Comparison of ENCODE assay signal across 9 cellular contexts in the genomic region with DNA sequence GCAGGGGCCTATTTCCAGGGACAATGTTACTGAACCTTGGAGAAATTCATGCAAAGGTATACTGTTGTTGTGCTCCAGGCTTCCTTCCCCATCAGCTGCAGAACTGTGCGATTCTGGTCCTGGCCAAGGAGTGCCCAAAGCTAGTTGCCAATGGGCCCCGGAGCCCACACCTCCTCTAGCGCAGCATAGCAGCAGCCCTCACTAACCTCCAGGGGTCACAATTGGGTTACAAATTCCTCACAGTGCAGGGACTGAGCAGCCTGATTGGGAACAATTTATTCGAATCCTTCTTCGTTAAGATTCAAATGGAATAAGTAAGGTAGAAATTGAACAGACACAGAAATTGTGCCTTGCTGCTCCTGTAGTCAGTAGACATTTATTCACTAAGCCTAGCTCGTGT.
A peak's percentile ranks its signal among the peaks of the same experiment; 100 is the strongest.
DNase-seq lines count a peak whose midpoint lies in the region; ATAC-seq, FAIRE-seq and TF ChIP-seq lines count a peak whose summit lies in the region.
"Had no signal": no experiment of that assay in that cellular context is flagged by ENCODE, and none has a peak within 500 bp of the region (broad histone marks: within the 10 kb centered on the region; RNA-seq: fewer than 3 reads in every experiment).

No MANE protein-coding gene starts in this region.

- H4K20me1 ChIP-seq in GM12878 (ENCODE audit: control insufficient read depth, insufficient read depth), result no peaks in the 10 kb centered on the region
- H4K20me1 ChIP-seq: BLaER1 had no signal

- no peaks in the 10 kb centered on the region for H3K79me2 ChIP-seq in GM12878 (ENCODE audit: control insufficient read depth, insufficient read depth, low read length)

- H3K36me3 ChIP-seq in GM12878 (ENCODE audit: control insufficient read depth in 2 of 2, insufficient read depth in 2 of 2, low read length in 1 of 2), result no peaks in the 10 kb centered on the region
- H3K36me3 ChIP-seq in ascending aorta, result peaks cover 0 to 4% of the 10 kb centered on the region in 2 donors
- H3K36me3 ChIP-seq: BLaER1 had no signal

- no peak for TF ChIP-seq EP300 in GM12878 (IDR thresholded peaks at IDR 0.05; ENCODE audit: borderline replicate concordance in 1 of 2, control insufficient read depth in 1 of 2, low read depth in 2 of 2, low read length in 2 of 2)

- no peaks in the 10 kb centered on the region for H3K4me1 ChIP-seq in GM12878 (ENCODE audit: control insufficient read depth, insufficient read depth, low read length)
- H3K4me1 ChIP-seq in ascending aorta, result no peaks in the 10 kb centered on the region
- H3K4me1 ChIP-seq: BLaER1 had no signal

- H3K9ac ChIP-seq in GM12878 (ENCODE audit: control insufficient read depth, insufficient read depth, low read length), result no peak overlapping the region
- H3K9ac ChIP-seq: BLaER1 had no signal

- no peak overlapping the region for H2AFZ ChIP-seq in GM12878 (ENCODE audit: control insufficient read depth, low read depth, low read length)

- DNase-seq in LNCaP clone FGC (ENCODE audit: low read depth), result peak; percentile 10
- DNase-seq in GM12878 (ENCODE audit: low read depth, low spot score), result no peak
- peak; percentile 87 for DNase-seq in left kidney (ENCODE audit: low read depth, low spot score)
- no peak for DNase-seq in ascending aorta (ENCODE audit: low spot score in 2 of 2)
- DNase-seq in HK-2 (ENCODE audit: unreplicated experiment), result no peak
- DNase-seq in germinal center (ENCODE audit: low spot score), result no peak

- intact Hi-C loops in GM12878 (cut with micrococcal nuclease; ENCODE audit: unreplicated experiment) (no loop called here), ascending aorta (cut with DNase I) (no loop called here)

- H3K9me3 ChIP-seq in GM12878 (replicated peaks; ENCODE audit: control insufficient read depth, insufficient read depth, low read length) (no peaks in the 10 kb centered on the region), ascending aorta (peaks cover 0 to 8% of the 10 kb centered on the region in 2 donors)

- no peak overlapping the region for H3K27ac ChIP-seq in 22Rv1
- no peak overlapping the region for H3K27ac ChIP-seq in GM12878 (ENCODE audit: control insufficient read depth, insufficient read depth)
- no peak overlapping the region for H3K27ac ChIP-seq in ascending aorta
- H3K27ac ChIP-seq: BLaER1 had no signal

- in situ Hi-C loops in GM12878 (cut with MboI), result no loop called here

- H3K4me3 ChIP-seq in LNCaP clone FGC (ENCODE audit: low read depth, low read length), result no peak overlapping the region
- no peak overlapping the region for H3K4me3 ChIP-seq in GM12878
- no peak overlapping the region for H3K4me3 ChIP-seq in ascending aorta
- H3K4me3 ChIP-seq: BLaER1 had no signal

- H3K4me2 ChIP-seq in GM12878 (ENCODE audit: control insufficient read depth, insufficient read depth), result no peak overlapping the region
- H3K4me2 ChIP-seq: BLaER1 had no signal

- TF ChIP-seq POLR2A in GM12878 (IDR thresholded peaks at IDR 0.05; ENCODE audit: low read depth, low read length), result no peak

- RAD21 ChIA-PET in GM12878 (lab: Charles Lee; ENCODE audit: unreplicated experiment), result no interaction called here

- ATAC-seq in GM12878 (peak; percentile 69), HG02852 (IDR thresholded peaks at IDR 0.05; ENCODE audit: unreplicated experiment) (no peak)

- TF ChIP-seq CTCF in 22Rv1 (IDR thresholded peaks at IDR 0.05) (peak; percentile 69), LNCaP clone FGC (IDR thresholded peaks at IDR 0.05; ENCODE audit: control insufficient read depth, extremely low read depth, insufficient read depth) (peak; percentile 70), GM12878 (IDR thresholded peaks at IDR 0.05 in 2 of 3, conservative IDR thresholded peaks at IDR 0.05 in 1 of 3; ENCODE audit: control insufficient read depth in 2 of 3, extremely low read depth in 1 of 3, insufficient read depth in 1 of 3, low read depth in 3 of 3, low read length in 3 of 3) (peak in 2 of 3 experiments; percentile 17 to 37; a peak in 3 of 6 replicates), ascending aorta (IDR thresholded peaks at IDR 0.05) (no peak)

- POLR2A ChIA-PET in GM12878 (lab: Charles Lee), result no interaction called here

- H3K27me3 ChIP-seq in GM12878 (replicated peaks in 1 of 2; ENCODE audit: control insufficient read depth in 2 of 2, insufficient read depth in 2 of 2, low read length in 1 of 2), result no peaks in the 10 kb centered on the region
- H3K27me3 ChIP-seq in ascending aorta, result no peaks in the 10 kb centered on the region
- H3K27me3 ChIP-seq: BLaER1 had no signal

- CTCF ChIA-PET in GM12878 (lab: Yijun Ruan, JAX), result no interaction called here

- no TSS peak for BruUV-seq in GM12878 (replicated peaks; lab: Mats Ljungman, UMichigan)

- FAIRE-seq in GM12878 (lab: Jason Lieb, UNC), result no peak

- WGBS in GM12878 (ENCODE audit: insufficient coverage, insufficient replicate concordance, low lambda C conversion rate, missing lambda C conversion rate), result 34% methylated on average over 6 of the region's 6 CpGs

- peak; percentile 42; the same call in 1 of the 2 replicates for TF ChIP-seq RAD21 in GM12878 (IDR thresholded peaks at IDR 0.05; ENCODE audit: insufficient read depth, low read depth, low read length)

- SMC1A ChIA-PET in GM12878 (lab: Charles Lee; ENCODE audit: uncharacterized antibody, unreplicated experiment), result no interaction called here

TF ChIP-seq in GM12878, 131 proteins besides CTCF, POLR2A, EP300 and RAD21:
- peak; percentile 33; the same call in 1 of the 2 replicates for TF ChIP-seq SMC3 (IDR thresholded peaks at IDR 0.05; ENCODE audit: borderline replicate concordance, low read length)
- TF ChIP-seq SIX5 (IDR thresholded peaks at IDR 0.05; ENCODE audit: low read depth, low read length, severe bottlenecking), result no peak

Comparison
In these comparisons a context has a peak if more than half of its experiments do, and no peak if none do; other contexts are left out.
1. CTCF ChIP-seq: peak in 22Rv1 (single experiment), LNCaP clone FGC (single experiment) and GM12878 (2 of 3); none in ascending aorta (0 of 3).
2. DNase-seq: peak in LNCaP clone FGC (single experiment) and left kidney (single experiment); none in GM12878 (single experiment), ascending aorta (0 of 2), HK-2 (single experiment) and germinal center (single experiment).